Comparison of ENCODE assay signal across 1 cellular context in genomic region chr14:22981090-22982012, GRCh38.
TF ChIP-seq lines count a peak whose summit lies in the region.

No MANE protein-coding gene starts in this region.

TF ChIP-seq in IMR-90, 13 proteins besides CTCF, POLR2A, EP300 and RAD21 (continued from another document):
- TF ChIP-seq CHD1 (IDR thresholded peaks at IDR 0.05; ENCODE audit: low read depth, low read length) (no peak), MAFK (IDR thresholded peaks at IDR 0.05; ENCODE audit: low read depth, low read length) (no peak), BHLHE40 (IDR thresholded peaks at IDR 0.05; ENCODE audit: low read depth, low read length) (no peak), USF2 (IDR thresholded peaks at IDR 0.05; ENCODE audit: low read depth, low read length) (no peak), CEBPB (IDR thresholded peaks at IDR 0.05; ENCODE audit: low read depth, low read length) (no peak), MXI1 (IDR thresholded peaks at IDR 0.05; ENCODE audit: borderline replicate concordance, low read depth, low read length) (no peak), NFE2L2 (IDR thresholded peaks at IDR 0.05; ENCODE audit: low read depth, low read length) (no peak), SMC3 (IDR thresholded peaks at IDR 0.05; ENCODE audit: low read depth, low read length) (no peak), RCOR1 (IDR thresholded peaks at IDR 0.05; ENCODE audit: insufficient replicate concordance, low read length) (no peak)
